ENCODE assay signal across 17 cellular contexts in the genomic region with DNA sequence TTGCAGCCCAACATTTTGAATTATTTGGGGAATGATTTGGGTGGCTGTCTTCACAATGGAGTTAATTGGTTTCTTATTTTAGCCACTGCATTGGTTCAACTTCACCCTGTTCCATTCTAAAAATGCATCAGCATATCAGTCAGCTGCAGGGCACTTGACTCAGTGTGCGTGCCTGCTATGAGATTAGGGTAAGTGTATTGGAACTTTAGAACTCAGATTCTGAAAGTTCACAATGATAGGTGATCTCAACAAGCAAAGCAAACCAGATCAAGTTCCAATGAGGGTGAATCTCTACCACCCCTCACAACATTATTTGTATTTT.
DNase-seq lines count a peak whose midpoint lies in the region; ATAC-seq, FAIRE-seq and TF ChIP-seq lines count a peak whose summit lies in the region.
"Had no signal": no experiment of that assay in that cellular context is flagged by ENCODE, and none has a peak within 500 bp of the region (broad histone marks: within the 10 kb centered on the region; RNA-seq: fewer than 3 reads in every experiment).

No MANE protein-coding gene starts in this region.

- DNase-seq in Karpas-422: peak; percentile 59
- no peak for DNase-seq in H1 (ENCODE audit: low read depth in 1 of 2, low spot score in 2 of 2)
- peak in 1 of 2 donors; percentile 26 for DNase-seq in heart right ventricle
- peak; percentile 34 for DNase-seq in left ventricle myocardium superior
- DNase-seq in activated CD8-positive, alpha-beta memory T cell treated with anti-CD3 and anti-CD28 coated beads, Interleukin-2, amount 10 ng/mL, durations not matched to agents 7 days and 5 days: no peak
- no peak for DNase-seq in T1000 (lab: John Stamatoyannopoulos, UW)
- DNase-seq: C1 segment of cervical spinal cord; Caco-2; CD8-positive, alpha-beta T cell; DMS153; DND-41; GM23248; H9 had no signal

- H4K91ac ChIP-seq in H1 (replicated peaks; ENCODE audit: insufficient read length, low read length): no peak overlapping the region

- no peaks in the 10 kb centered on the region; the same call in 1 of the 2 replicates for H3K23me2 ChIP-seq in H1 (ENCODE audit: low read depth, low read length)

- no peaks in the 10 kb centered on the region for H4K20me1 ChIP-seq in Karpas-422 (ENCODE audit: insufficient read depth, low read depth, low read length)
- H4K20me1 ChIP-seq in H1 (replicated peaks in 1 of 2; ENCODE audit: control insufficient read depth in 1 of 2, insufficient read depth in 2 of 2, low read length in 2 of 2): no peaks in the 10 kb centered on the region

- no peak overlapping the region for H3K23ac ChIP-seq in H1 (ENCODE audit: insufficient read length)

- H4K8ac ChIP-seq in H1 (ENCODE audit: extremely low read depth, insufficient read depth, low read length): no peak overlapping the region

- no peak overlapping the region for H2BK5ac ChIP-seq in H1 (ENCODE audit: low read depth, low read length)

- H3K9me3 Mint-ChIP-seq in activated CD8-positive, alpha-beta memory T cell treated with anti-CD3 and anti-CD28 coated beads, Interleukin-2, amount 10 ng/mL, durations not matched to agents 7 days and 5 days (ENCODE audit: low read depth): no peaks in the 10 kb centered on the region
- H3K9me3 Mint-ChIP-seq: CD8-positive, alpha-beta T cell had no signal

- H3K9me2 ChIP-seq in Karpas-422 (replicated peaks; ENCODE audit: insufficient read depth, low read length): no peaks in the 10 kb centered on the region

- H3K4me3 ChIP-seq in Karpas-422 (ENCODE audit: low read length): no peak overlapping the region
- H3K4me3 ChIP-seq in H1 (ENCODE audit: extremely low read depth in 1 of 4, insufficient read depth in 2 of 4, low read depth in 3 of 4, low read length in 4 of 4): no peak overlapping the region
- no peak overlapping the region for H3K4me3 ChIP-seq in heart right ventricle
- H3K4me3 ChIP-seq: GM23248 had no signal

- TF ChIP-seq CTCF in H1 (IDR thresholded peaks at IDR 0.05; ENCODE audit: control extremely low read depth in 1 of 3, insufficient read depth in 1 of 3, low read depth in 1 of 3, low read length in 3 of 3) (no peak), heart right ventricle (IDR thresholded peaks at IDR 0.05) (no peak)

- no peak overlapping the region for H2BK15ac ChIP-seq in H1 (ENCODE audit: low read length)

- no peak overlapping the region for H3K4me3 Mint-ChIP-seq in activated CD8-positive, alpha-beta memory T cell treated with anti-CD3 and anti-CD28 coated beads, Interleukin-2, amount 10 ng/mL, durations not matched to agents 7 days and 5 days
- H3K4me3 Mint-ChIP-seq: CD8-positive, alpha-beta T cell; H9 had no signal

- H3K4me2 ChIP-seq in Karpas-422 (ENCODE audit: low read depth, low read length, poor library complexity, severe bottlenecking) (no peak overlapping the region), H1 (ENCODE audit: insufficient read depth in 1 of 2, low read depth in 2 of 2, low read length in 2 of 2) (no peak overlapping the region)

- intact Hi-C loops in heart right ventricle (cut with DNase I): loop anchor here in 1 of 10 donors (1.0 to 2.0 kb wide), 2 partner anchors 26 to 37 kb away; no protein-coding TSS in a partner anchor
- intact Hi-C loops in left ventricle myocardium superior (cut with micrococcal nuclease): no loop called here

- H4K5ac ChIP-seq in H1 (ENCODE audit: insufficient read length, low read depth, low read length): no peak overlapping the region

- H3K4me1 ChIP-seq in Karpas-422 (ENCODE audit: low read length) (peaks cover 24% of the 10 kb centered on the region), H1 (replicated peaks in 1 of 4; ENCODE audit: control insufficient read depth in 3 of 4, insufficient read depth in 4 of 4, low read length in 3 of 4) (no peaks in the 10 kb centered on the region), heart right ventricle (peaks cover 0 to 12% (median 0%) of the 10 kb centered on the region in 9 donors)
- H3K4me1 ChIP-seq: Caco-2 had no signal

- no peaks in the 10 kb centered on the region for H3K9me3 ChIP-seq in Karpas-422 (ENCODE audit: low read length)
- H3K9me3 ChIP-seq in H1 (ENCODE audit: insufficient read depth in 2 of 2, low read depth in 1 of 2, low read length in 1 of 2): peaks cover 2 to 4% of the 10 kb centered on the region in 2 experiments; a peak in 1 of 4 replicates
- peaks cover 0 to 4% (median 0%) of the 10 kb centered on the region in 11 donors for H3K9me3 ChIP-seq in heart right ventricle
- H3K9me3 ChIP-seq: Caco-2 had no signal

- no peak overlapping the region for H3K27ac Mint-ChIP-seq in activated CD8-positive, alpha-beta memory T cell treated with anti-CD3 and anti-CD28 coated beads, Interleukin-2, amount 10 ng/mL, durations not matched to agents 7 days and 5 days
- H3K27ac Mint-ChIP-seq: CD8-positive, alpha-beta T cell; H9 had no signal

- H2AFZ ChIP-seq in Karpas-422 (ENCODE audit: low read length) (no peak overlapping the region), H1 (ENCODE audit: low read length) (0 out of 2 replicates have a peak overlapping the region, but pooled peaks have one; percentile 30)
- H2AFZ ChIP-seq: GM23248 had no signal

- H3K79me1 ChIP-seq in H1 (ENCODE audit: low read depth, low read length): no peaks in the 10 kb centered on the region

- CTCF ChIA-PET in H1 (lab: Charles Lee; ENCODE audit: partially characterized antibody): no interaction called here
- CTCF ChIA-PET in activated CD8-positive, alpha-beta memory T cell treated with anti-CD3 and anti-CD28 coated beads, Interleukin-2, amount 10 ng/mL, durations not matched to agents 7 days and 5 days (lab: Charles Lee): no interaction called here

- no peaks in the 10 kb centered on the region for H3K36me3 Mint-ChIP-seq in activated CD8-positive, alpha-beta memory T cell treated with anti-CD3 and anti-CD28 coated beads, Interleukin-2, amount 10 ng/mL, durations not matched to agents 7 days and 5 days
- H3K36me3 Mint-ChIP-seq: CD8-positive, alpha-beta T cell had no signal

- H2AK5ac ChIP-seq in H1 (ENCODE audit: low read depth, low read length): no peak overlapping the region

- H3K4me1 Mint-ChIP-seq in activated CD8-positive, alpha-beta memory T cell treated with anti-CD3 and anti-CD28 coated beads, Interleukin-2, amount 10 ng/mL, durations not matched to agents 7 days and 5 days: no peaks in the 10 kb centered on the region

- H2BK120ac ChIP-seq in H1 (replicated peaks; ENCODE audit: low read depth, low read length): no peak overlapping the region

- 85% methylated on average over 1 of the region's 1 CpG; no CpG with 5 or more reads in 1 of the 2 experiments for WGBS in H1 (ENCODE audit: extremely low coverage in 1 of 2, insufficient coverage in 1 of 2, insufficient read length in 1 of 2, insufficient replicate concordance in 2 of 2, low coverage in 1 of 2, low lambda C conversion rate in 2 of 2, missing lambda C conversion rate in 1 of 2), 2 experiments
- WGBS in heart right ventricle, 2 donors: 27 to 51% methylated on average over 1 of the region's 1 CpG

- H3K9ac ChIP-seq in Karpas-422 (ENCODE audit: low read length) (no peak overlapping the region), H1 (replicated peaks in 1 of 4; ENCODE audit: extremely low read depth in 1 of 4, low read depth in 3 of 4, low read length in 3 of 4) (no peak overlapping the region)
- H3K9ac ChIP-seq: GM23248 had no signal

- H3K4ac ChIP-seq in H1 (replicated peaks; ENCODE audit: insufficient read length, low read depth, low read length): no peak overlapping the region

- peaks cover 3% of the 10 kb centered on the region for H3K27me3 Mint-ChIP-seq in activated CD8-positive, alpha-beta memory T cell treated with anti-CD3 and anti-CD28 coated beads, Interleukin-2, amount 10 ng/mL, durations not matched to agents 7 days and 5 days

- no peak overlapping the region for H3K56ac ChIP-seq in H1 (replicated peaks; ENCODE audit: insufficient read length, low read depth, low read length)

- H2BK12ac ChIP-seq in H1 (ENCODE audit: low read depth, low read length): no peak overlapping the region

- no peak for TF ChIP-seq EP300 in H1 (IDR thresholded peaks at IDR 0.05; ENCODE audit: borderline replicate concordance in 1 of 2, low read depth in 2 of 2, low read length in 2 of 2)

- ATAC-seq in heart right ventricle (peak in 6 of 8 donors; percentile 77 to 96 (median 94)), left ventricle myocardium superior (peak; percentile 97), HG03175 (IDR thresholded peaks at IDR 0.05; ENCODE audit: unreplicated experiment) (no peak)
- ATAC-seq in activated CD8-positive, alpha-beta memory T cell treated with anti-CD3 and anti-CD28 coated beads, Interleukin-2, amount 10 ng/mL, durations not matched to agents 7 days and 5 days: no peak
- ATAC-seq: CD8-positive, alpha-beta T cell; HCT116 had no signal

- H3K36me3 ChIP-seq in Karpas-422 (ENCODE audit: insufficient read depth, low read length): no peaks in the 10 kb centered on the region
- no peaks in the 10 kb centered on the region for H3K36me3 ChIP-seq in H1 (ENCODE audit: control insufficient read depth in 2 of 4, insufficient read depth in 4 of 4, low read length in 3 of 4)
- no peaks in the 10 kb centered on the region for H3K36me3 ChIP-seq in heart right ventricle

- H3K14ac ChIP-seq in H1 (ENCODE audit: insufficient read length): no peak overlapping the region

- H3K18ac ChIP-seq in H1 (ENCODE audit: extremely low read depth, low read length): no peak overlapping the region

- no peak overlapping the region for H2BK20ac ChIP-seq in H1 (ENCODE audit: low read length)

- no peak for FAIRE-seq in H1 (lab: Jason Lieb, UNC)
- FAIRE-seq: G401.6, GM12892 had no signal

- H3K27me3 ChIP-seq in Karpas-422 (ENCODE audit: low read length): no peaks in the 10 kb centered on the region
- no peaks in the 10 kb centered on the region; a peak in 1 of 7 replicates for H3K27me3 ChIP-seq in H1 (replicated peaks in 1 of 4; ENCODE audit: control insufficient read depth in 3 of 4, extremely low read depth in 1 of 4, insufficient read depth in 3 of 4, low read length in 3 of 4)
- no peaks in the 10 kb centered on the region for H3K27me3 ChIP-seq in heart right ventricle

- H3K27ac ChIP-seq in Karpas-422 (ENCODE audit: low read length) (peak overlapping the region; percentile 87), H1 (ENCODE audit: low read depth, low read length) (no peak overlapping the region), heart right ventricle (peak overlapping the region in 8 of 10 donors; percentile 44 to 80 (median 69))
- H3K27ac ChIP-seq: GM23248 had no signal

- no peak for TF ChIP-seq POLR2A in H1 (IDR thresholded peaks at IDR 0.05; ENCODE audit: control extremely low read depth in 1 of 2, low read depth in 2 of 2, low read length in 2 of 2)

- POLR2A ChIA-PET in H1 (lab: Charles Lee; ENCODE audit: partially characterized antibody): no interaction called here

- no peaks in the 10 kb centered on the region for H3K79me2 ChIP-seq in Karpas-422 (ENCODE audit: low read length)
- H3K79me2 ChIP-seq in H1 (ENCODE audit: control insufficient read depth in 1 of 2, insufficient read depth in 2 of 2, low read length in 2 of 2): no peaks in the 10 kb centered on the region

- no peak for TF ChIP-seq RAD21 in H1 (IDR thresholded peaks at IDR 0.05 in 1 of 2, conservative IDR thresholded peaks at IDR 0.05 in 1 of 2; ENCODE audit: low read depth in 2 of 2, low read length in 2 of 2)

TF ChIP-seq in H1, 55 proteins besides CTCF, POLR2A, EP300 and RAD21 (continues in another document):
- no peak for TF ChIP-seq MAFK (IDR thresholded peaks at IDR 0.05; ENCODE audit: low read depth, low read length)
- TF ChIP-seq JUN (IDR thresholded peaks at IDR 0.05; ENCODE audit: low read depth, low read length): no peak
- TF ChIP-seq RXRA (IDR thresholded peaks at IDR 0.05; ENCODE audit: insufficient read depth, low read depth, low read length): no peak

Comparison
In these comparisons a context has a peak if more than half of its experiments do, and no peak if none do; other contexts are left out.
1. DNase-seq: peak in Karpas-422 (single experiment) and left ventricle myocardium superior (single experiment); none in H1 (0 of 2), activated CD8-positive, alpha-beta memory T cell treated with anti-CD3 and anti-CD28 coated beads, Interleukin-2, amount 10 ng/mL, durations not matched to agents 7 days and 5 days (single experiment) and T1000 (single experiment).
2. ATAC-seq: peak in heart right ventricle (6 of 8) and left ventricle myocardium superior (single experiment); none in activated CD8-positive, alpha-beta memory T cell treated with anti-CD3 and anti-CD28 coated beads, Interleukin-2, amount 10 ng/mL, durations not matched to agents 7 days and 5 days (single experiment) and HG03175 (single experiment).